19 cellular contexts compared by ENCODE assay signal in genomic region chr16:72815348-72816318, GRCh38.
DNase-seq lines count a peak whose midpoint lies in the region; ATAC-seq and TF ChIP-seq lines count a peak whose summit lies in the region.
"Had no signal": no experiment of that assay in that cellular context is flagged by ENCODE, and none has a peak within 500 bp of the region (broad histone marks: within the 10 kb centered on the region; RNA-seq: fewer than 3 reads in every experiment).

No MANE protein-coding gene starts in this region.

- intact Hi-C loops in activated T-helper 2 cell treated with anti-CD3 and anti-CD28 coated beads, Interferon-gamma antibody, Interleukin-2, Interleukin-4, amounts not matched to agents 10 μg/mL and 5 μg/mL and 100 μg/mL, durations not matched to agents 14 hours and 24 hours and 36 hours (cut with micrococcal nuclease) = no loop called here
- intact Hi-C loops in MCF 10A (cut with micrococcal nuclease) = loop anchor here (10.0 kb wide), 1 partner anchor 311 kb away; no protein-coding TSS in a partner anchor

- no peaks in the 10 kb centered on the region for H3K9me3 Mint-ChIP-seq in activated T-helper 2 cell treated with anti-CD3 and anti-CD28 coated beads, Interferon-gamma antibody, Interleukin-2, Interleukin-4, amounts not matched to agents 10 μg/mL and 5 μg/mL and 100 μg/mL, durations not matched to agents 14 hours and 24 hours and 36 hours
- H3K9me3 Mint-ChIP-seq in MCF 10A (ENCODE audit: unreplicated experiment) (no peaks in the 10 kb centered on the region), H9 (no peaks in the 10 kb centered on the region)
- H3K9me3 Mint-ChIP-seq: activated naive CD4-positive, alpha-beta T cell treated with anti-CD3 and anti-CD28 coated beads, Interleukin-2, amount 50 U/mL, for 72 hours; endodermal cell; nephron progenitor cell had no signal

- no peak overlapping the region for H4K91ac ChIP-seq in H9 (ENCODE audit: insufficient read length, low read depth, low read length)

- no peak overlapping the region for H4K8ac ChIP-seq in H9 (replicated peaks; ENCODE audit: insufficient read length, low read depth, low read length)

- H2BK5ac ChIP-seq in H9 (ENCODE audit: insufficient read length, low read length) = no peak overlapping the region

- H3K4me2 ChIP-seq in H9 (ENCODE audit: insufficient read depth, insufficient read length, low read length) = no peak overlapping the region

- H3K27ac ChIP-seq in H9 (ENCODE audit: insufficient read length, low read depth, low read length) = no peak overlapping the region
- H3K27ac ChIP-seq: cardiac muscle cell, RWPE1 had no signal

- H3K9ac ChIP-seq in H9 (ENCODE audit: extremely low read depth, insufficient read length, low read length) = no peak overlapping the region

- no peak overlapping the region for H2BK12ac ChIP-seq in H9 (ENCODE audit: insufficient read length, low read depth, low read length)

- no peaks in the 10 kb centered on the region for H3K23me2 ChIP-seq in H9 (ENCODE audit: insufficient read length, low read depth, low read length, poor library complexity, severe bottlenecking)

- no peak overlapping the region for H3K23ac ChIP-seq in H9 (ENCODE audit: insufficient read length, low read depth, low read length)

- H3K36me3 Mint-ChIP-seq in activated T-helper 2 cell treated with anti-CD3 and anti-CD28 coated beads, Interferon-gamma antibody, Interleukin-2, Interleukin-4, amounts not matched to agents 10 μg/mL and 5 μg/mL and 100 μg/mL, durations not matched to agents 14 hours and 24 hours and 36 hours (ENCODE audit: low read depth) = no peaks in the 10 kb centered on the region
- peaks cover 36% of the 10 kb centered on the region for H3K36me3 Mint-ChIP-seq in MCF 10A (ENCODE audit: insufficient read depth, unreplicated experiment)
- no peaks in the 10 kb centered on the region for H3K36me3 Mint-ChIP-seq in H9 (ENCODE audit: insufficient read depth in 1 of 3, low read depth in 3 of 3)
- H3K36me3 Mint-ChIP-seq: activated naive CD4-positive, alpha-beta T cell treated with anti-CD3 and anti-CD28 coated beads, Interleukin-2, amount 50 U/mL, for 72 hours had no signal

- H3K27ac Mint-ChIP-seq in activated T-helper 2 cell treated with anti-CD3 and anti-CD28 coated beads, Interferon-gamma antibody, Interleukin-2, Interleukin-4, amounts not matched to agents 10 μg/mL and 5 μg/mL and 100 μg/mL, durations not matched to agents 14 hours and 24 hours and 36 hours = no peak overlapping the region
- H3K27ac Mint-ChIP-seq in MCF 10A (ENCODE audit: low read depth, unreplicated experiment) (no peak overlapping the region), H9 (no peak overlapping the region)
- H3K27ac Mint-ChIP-seq: activated naive CD4-positive, alpha-beta T cell treated with anti-CD3 and anti-CD28 coated beads, Interleukin-2, amount 50 U/mL, for 72 hours; endodermal cell; nephron progenitor cell had no signal

- H4K20me1 ChIP-seq in H9 (ENCODE audit: control insufficient read depth, insufficient read depth, insufficient read length) = no peaks in the 10 kb centered on the region

- no peak overlapping the region for H2BK15ac ChIP-seq in H9 (ENCODE audit: low read depth, low read length)

- TF ChIP-seq CTCF in MCF 10A (IDR thresholded peaks at IDR 0.05; ENCODE audit: unreplicated experiment) = no peak
- no peak for TF ChIP-seq CTCF in H9 (conservative IDR thresholded peaks at IDR 0.05)

- DNase-seq in fibroblast of peridontal ligament (ENCODE audit: extremely low read depth) (peak; percentile 37), epidermal melanocyte (ENCODE audit: insufficient read length, low spot score) (no peak), MCF 10A (ENCODE audit: unreplicated experiment) (no peak), H9 (no peak)
- DNase-seq in activated T-helper 2 cell treated with anti-CD3 and anti-CD28 coated beads, Interferon-gamma antibody, Interleukin-2, Interleukin-4, amounts not matched to agents 10 μg/mL and 5 μg/mL and 100 μg/mL, durations not matched to agents 14 hours and 24 hours and 36 hours (ENCODE audit: low spot score) = no peak
- DNase-seq: BE2C; DMS153; endodermal cell; NCI-H2081; nephron progenitor cell; stimulated activated CD4-positive, alpha-beta T cell treated with anti-CD3 and anti-CD28 coated beads, Interleukin-1b, Interleukin-23, amount 100 ng/mL, for 48 hours; trophoblast cell had no signal

- no peak overlapping the region for H2BK20ac ChIP-seq in H9 (ENCODE audit: low read depth, low read length, poor library complexity, severe bottlenecking)

- H3K79me2 ChIP-seq in H9 (ENCODE audit: insufficient read depth, low read length) = no peaks in the 10 kb centered on the region

- H2AFZ ChIP-seq in H9 (ENCODE audit: low read length) = no peak overlapping the region

- no peaks in the 10 kb centered on the region for H3K27me3 ChIP-seq in H9 (ENCODE audit: insufficient read depth, low read length)
- H3K27me3 ChIP-seq: BE2C, cardiac muscle cell had no signal

- no peaks in the 10 kb centered on the region for H3K79me1 ChIP-seq in H9 (ENCODE audit: insufficient read depth, low read depth, low read length, poor library complexity, severe bottlenecking)

- H4K5ac ChIP-seq in H9 (ENCODE audit: insufficient read length, low read depth, low read length) = no peak overlapping the region

- H3K4me3 Mint-ChIP-seq in activated T-helper 2 cell treated with anti-CD3 and anti-CD28 coated beads, Interferon-gamma antibody, Interleukin-2, Interleukin-4, amounts not matched to agents 10 μg/mL and 5 μg/mL and 100 μg/mL, durations not matched to agents 14 hours and 24 hours and 36 hours (ENCODE audit: low read depth) = no peak overlapping the region
- no peak overlapping the region for H3K4me3 Mint-ChIP-seq in MCF 10A (ENCODE audit: unreplicated experiment)
- H3K4me3 Mint-ChIP-seq in H9 = no peak overlapping the region
- H3K4me3 Mint-ChIP-seq: endodermal cell, nephron progenitor cell had no signal

- POLR2A ChIA-PET in MCF 10A (lab: Yijun Ruan, JAX) = no interaction called here

- no CpG with 5 or more reads among the region's 5 CpGs for WGBS in H9 (ENCODE audit: extremely low coverage, insufficient read length, low lambda C conversion rate)

- CTCF ChIA-PET in MCF 10A (lab: Yijun Ruan, JAX) = interaction anchor here (3.8 kb wide), 1 partner anchor 17 kb away, joined by 13 read pairs; no protein-coding TSS in a partner anchor

- no peak overlapping the region for H3K14ac ChIP-seq in H9 (ENCODE audit: insufficient read depth, low read length)

- no peak overlapping the region for H3K18ac ChIP-seq in H9 (ENCODE audit: insufficient read length, low read depth, low read length)

- no peak overlapping the region for H3K56ac ChIP-seq in H9 (ENCODE audit: insufficient read length, low read depth, low read length)

- no peaks in the 10 kb centered on the region for H3K9me3 ChIP-seq in H9 (ENCODE audit: control insufficient read depth, low read depth, low read length)
- H3K9me3 ChIP-seq: BE2C had no signal

- no peak overlapping the region for H2BK120ac ChIP-seq in H9 (ENCODE audit: low read depth, low read length, poor library complexity, severe bottlenecking)

- H2AK5ac ChIP-seq in H9 (ENCODE audit: insufficient read length, low read length) = no peak overlapping the region

- no TSS peak for BruUV-seq in MCF 10A (replicated peaks; lab: Mats Ljungman, UMichigan)

- ATAC-seq in GM18867 (IDR thresholded peaks at IDR 0.05; ENCODE audit: unreplicated experiment) (peak; percentile 95), GM21447 (IDR thresholded peaks at IDR 0.05; ENCODE audit: unreplicated experiment) (peak; percentile 54), HG02973 (IDR thresholded peaks at IDR 0.05; ENCODE audit: unreplicated experiment) (peak; percentile 79)
- ATAC-seq: activated CD4-positive, CD25-positive, alpha-beta regulatory T cell treated with anti-CD3 and anti-CD28 coated beads, Interleukin-2, amount 50 U/mL, for 24 hours had no signal

- no peaks in the 10 kb centered on the region for H3K4me1 Mint-ChIP-seq in activated T-helper 2 cell treated with anti-CD3 and anti-CD28 coated beads, Interferon-gamma antibody, Interleukin-2, Interleukin-4, amounts not matched to agents 10 μg/mL and 5 μg/mL and 100 μg/mL, durations not matched to agents 14 hours and 24 hours and 36 hours (ENCODE audit: low read depth)
- H3K4me1 Mint-ChIP-seq in MCF 10A (ENCODE audit: insufficient read depth, unreplicated experiment) = no peaks in the 10 kb centered on the region
- no peaks in the 10 kb centered on the region for H3K4me1 Mint-ChIP-seq in H9

- H3T11ph ChIP-seq in H9 (ENCODE audit: low read length) = no peak overlapping the region

- H3K4me1 ChIP-seq in H9 (ENCODE audit: insufficient read depth, low read length) = no peaks in the 10 kb centered on the region

- no peaks in the 10 kb centered on the region for H3K27me3 Mint-ChIP-seq in activated T-helper 2 cell treated with anti-CD3 and anti-CD28 coated beads, Interferon-gamma antibody, Interleukin-2, Interleukin-4, amounts not matched to agents 10 μg/mL and 5 μg/mL and 100 μg/mL, durations not matched to agents 14 hours and 24 hours and 36 hours (ENCODE audit: low read depth)
- H3K27me3 Mint-ChIP-seq in MCF 10A (ENCODE audit: insufficient read depth, unreplicated experiment) (no peaks in the 10 kb centered on the region), H9 (ENCODE audit: low read depth) (peaks cover 5% of the 10 kb centered on the region; the same call in 1 of the 2 replicates)

- no peak overlapping the region for H3K4ac ChIP-seq in H9 (ENCODE audit: low read depth, low read length)
